1 cellular context compared by ENCODE assay signal in genomic region chr2:158154596-158154995, GRCh38.
A peak's percentile ranks its signal among the peaks of the same experiment; 100 is the strongest.
TF ChIP-seq lines count a peak whose summit lies in the region.

No MANE protein-coding gene starts in this region.

TF ChIP-seq in K562, 482 proteins besides CTCF, POLR2A, EP300 and RAD21 (continued from another document):
- TF ChIP-seq ZZZ3 (IDR thresholded peaks at IDR 0.05) (no peak), NFE2L1 (tag; IDR thresholded peaks at IDR 0.05; ENCODE audit: borderline replicate concordance, low read depth) (peak; percentile 14; the same call in 1 of the 2 replicates), MAFG (tag; conservative IDR thresholded peaks at IDR 0.05) (peak; percentile 55)
